Comparison of ENCODE assay signal across 11 cellular contexts in the genomic region with DNA sequence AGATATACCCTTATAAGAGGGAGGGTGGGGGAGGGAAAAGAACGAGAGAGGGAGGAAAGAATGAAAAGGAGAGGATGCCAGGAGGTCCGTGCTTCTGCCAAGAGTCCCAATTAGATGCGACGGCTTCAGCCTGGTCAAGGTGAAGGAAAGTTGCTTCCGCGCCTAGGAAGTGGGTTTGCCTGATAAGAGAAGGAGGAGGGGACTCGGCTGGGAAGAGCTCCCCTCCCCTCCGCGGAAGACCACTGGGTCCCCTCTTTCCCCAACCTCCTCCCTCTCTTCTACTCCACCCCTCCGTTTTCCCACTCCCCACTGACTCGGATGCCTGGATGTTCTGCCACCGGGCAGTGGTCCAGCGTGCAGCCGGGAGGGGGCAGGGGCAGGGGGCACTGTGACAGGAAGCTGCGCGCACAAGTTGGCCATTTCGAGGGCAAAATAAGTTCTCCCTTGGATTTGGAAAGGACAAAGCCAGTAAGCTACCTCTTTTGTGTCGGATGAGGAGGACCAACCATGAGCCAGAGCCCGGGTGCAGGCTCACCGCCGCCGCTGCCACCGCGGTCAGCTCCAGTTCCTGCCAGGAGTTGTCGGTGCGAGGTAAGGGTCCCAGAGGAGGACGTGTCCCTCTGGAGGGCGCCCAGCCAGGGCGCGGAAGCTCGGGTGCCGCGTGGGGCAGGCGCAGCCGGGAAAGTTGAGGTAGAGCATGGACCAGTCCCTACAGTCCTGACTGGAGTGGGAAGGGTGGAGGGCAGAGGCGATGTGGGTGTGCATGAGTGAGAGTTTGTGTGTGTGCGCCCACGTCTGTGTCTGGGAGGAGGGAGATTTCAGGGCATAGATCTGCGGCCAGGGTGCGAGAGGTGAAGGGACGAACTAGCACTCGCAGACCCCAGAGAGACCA. TPM values are rescaled to one million over a fixed set of nuclear protein-coding genes. Genes with fewer than 3 reads are reported as not detected.
DNase-seq lines count a peak whose midpoint lies in the region; ATAC-seq and TF ChIP-seq lines count a peak whose summit lies in the region.
"Had no signal": no experiment of that assay in that cellular context is flagged by ENCODE, and none has a peak within 500 bp of the region (broad histone marks: within the 10 kb centered on the region; RNA-seq: fewer than 3 reads in every experiment).

No MANE protein-coding gene starts in this region.

- peak overlapping the region; percentile 36 for H3K4me3 ChIP-seq in astrocyte of the cerebellum (ENCODE audit: low read depth, low read length)
- H3K4me3 ChIP-seq: BLaER1 treated with 17β-estradiol and CSF1 and Interleukin-3, amounts not matched to agents 10 nM and 100 nM had no signal

- ATAC-seq in HG02798 (IDR thresholded peaks at IDR 0.05; ENCODE audit: poor library complexity, unreplicated experiment) (no peak), HG03159 (IDR thresholded peaks at IDR 0.05; ENCODE audit: unreplicated experiment) (no peak)

- DNase-seq in Daoy (ENCODE audit: low read depth), result peak; percentile 5
- DNase-seq in astrocyte of the cerebellum (ENCODE audit: low read depth), result no peak
- peak; percentile 44 for DNase-seq in iPS-NIHi11 (ENCODE audit: low spot score)
- peak; percentile 72 for DNase-seq in putamen (ENCODE audit: low spot score)
- no peak for DNase-seq in DMS79 (lab: John Stamatoyannopoulos, UW)
- no peak for DNase-seq in NCI-H1092 treated with DMSO at 0.1 percent for 48 hours (lab: John Stamatoyannopoulos, UW)
- DNase-seq: activated CD8-positive, alpha-beta memory T cell treated with anti-CD3 and anti-CD28 coated beads for 24 hours; stimulated activated CD4-positive, alpha-beta T cell treated with anti-CD3 and anti-CD28 coated beads, Interleukin-1b, Interleukin-23, amount 100 ng/mL, for 48 hours had no signal

- no peak for TF ChIP-seq CTCF in astrocyte of the cerebellum (IDR thresholded peaks at IDR 0.05; ENCODE audit: low read depth, low read length, missing control alignments)

- in situ Hi-C loops in astrocyte of the cerebellum (cut with HindIII; ENCODE audit: low sequenced_read_pairs), result no loop called here

RNA-seq across cellular contexts. Expression of gene GRM3, which starts 0.8 kb away (rescaled TPM):
- not detected in 2 replicates for total RNA-seq in Daoy (2014; rRNA removed; shearing (Covaris generic))

Comparison
In these comparisons a context has a peak if more than half of its experiments do, and no peak if none do; other contexts are left out.
1. DNase-seq: peak in Daoy (single experiment), iPS-NIHi11 (single experiment) and putamen (single experiment); none in astrocyte of the cerebellum (single experiment), DMS79 (single experiment) and NCI-H1092 treated with DMSO at 0.1 percent for 48 hours (single experiment).